Comparison of ENCODE assay signal across 28 cellular contexts in genomic region chrX:53639257-53639656, GRCh38.
"Had no signal": no experiment of that assay in that cellular context is flagged by ENCODE, and none has a peak within 500 bp of the region (broad histone marks: within the 10 kb centered on the region; RNA-seq: fewer than 3 reads in every experiment).

No MANE protein-coding gene starts in this region.

- DNase-seq: colonic mucosa; cortex of kidney; effector CD8-positive, alpha-beta T cell; effector memory CD8-positive, alpha-beta T cell; endodermal cell; erythroblast; esophagus squamous epithelium; foreskin fibroblast; foreskin melanocyte; gastrocnemius medialis; glutamatergic neuron; head of caudate nucleus; heart right ventricle; hippocampal formation; immature natural killer cell; left cardiac atrium; left lung; left ventricle myocardium superior; lower lobe of right lung; mesenchymal stem cell; mucosa of descending colon; naive B cell had no signal

- H3K27ac Mint-ChIP-seq: dendritic cell treated with granulocyte-macrophage colony-stimulating factor and Interleukin-4, amounts not matched to agents 40 ng/mL and 50 ng/mL, for 4 days; effector memory CD8-positive, alpha-beta T cell; endodermal cell; immature natural killer cell; mesothelial cell of epicardium; naive B cell had no signal

- H3K4me1 ChIP-seq: colonic mucosa, esophagus squamous epithelium, gastrocnemius medialis, heart right ventricle, left lung, lower lobe of right lung had no signal

- H3K27ac ChIP-seq: colonic mucosa, epithelial cell of prostate, esophagus squamous epithelium, heart right ventricle, left lung, lower lobe of right lung had no signal

- ATAC-seq: effector memory CD8-positive, alpha-beta T cell; esophagus mucosa; gastrocnemius medialis; heart right ventricle; left cardiac atrium; left lung; left ventricle myocardium superior; lower lobe of right lung; mucosa of descending colon had no signal

- H3K27me3 Mint-ChIP-seq: dendritic cell treated with granulocyte-macrophage colony-stimulating factor and Interleukin-4, amounts not matched to agents 40 ng/mL and 50 ng/mL, for 4 days; effector memory CD8-positive, alpha-beta T cell; naive B cell had no signal

- FAIRE-seq: endometrium, keratinocyte had no signal

- H3K4me3 ChIP-seq: colonic mucosa, esophagus squamous epithelium, gastrocnemius medialis, heart right ventricle, left lung, lower lobe of right lung, mucosa of descending colon had no signal

- H3K9me3 Mint-ChIP-seq: dendritic cell treated with granulocyte-macrophage colony-stimulating factor and Interleukin-4, amounts not matched to agents 40 ng/mL and 50 ng/mL, for 4 days; effector memory CD8-positive, alpha-beta T cell; immature natural killer cell had no signal

- H3K4me3 Mint-ChIP-seq: dendritic cell treated with granulocyte-macrophage colony-stimulating factor and Interleukin-4, amounts not matched to agents 40 ng/mL and 50 ng/mL, for 4 days; effector memory CD8-positive, alpha-beta T cell; endodermal cell; immature natural killer cell; mesothelial cell of epicardium; naive B cell had no signal

- H3K4me1 Mint-ChIP-seq: endodermal cell, immature natural killer cell, mesothelial cell of epicardium, naive B cell had no signal

- H3K27me3 ChIP-seq: colonic mucosa, esophagus squamous epithelium, gastrocnemius medialis, left lung had no signal

- H3K9me3 ChIP-seq: colonic mucosa, esophagus squamous epithelium, gastrocnemius medialis, heart right ventricle, left lung, lower lobe of right lung, mucosa of descending colon had no signal
